ENCODE assay signal across 1 cellular context in genomic region chr9:135245482-135246247, GRCh38.
TF ChIP-seq lines count a peak whose summit lies in the region.

No MANE protein-coding gene starts in this region.

TF ChIP-seq in liver, 16 proteins besides CTCF, POLR2A, EP300 and RAD21 (continued from another document):
- TF ChIP-seq, protein P1, sequence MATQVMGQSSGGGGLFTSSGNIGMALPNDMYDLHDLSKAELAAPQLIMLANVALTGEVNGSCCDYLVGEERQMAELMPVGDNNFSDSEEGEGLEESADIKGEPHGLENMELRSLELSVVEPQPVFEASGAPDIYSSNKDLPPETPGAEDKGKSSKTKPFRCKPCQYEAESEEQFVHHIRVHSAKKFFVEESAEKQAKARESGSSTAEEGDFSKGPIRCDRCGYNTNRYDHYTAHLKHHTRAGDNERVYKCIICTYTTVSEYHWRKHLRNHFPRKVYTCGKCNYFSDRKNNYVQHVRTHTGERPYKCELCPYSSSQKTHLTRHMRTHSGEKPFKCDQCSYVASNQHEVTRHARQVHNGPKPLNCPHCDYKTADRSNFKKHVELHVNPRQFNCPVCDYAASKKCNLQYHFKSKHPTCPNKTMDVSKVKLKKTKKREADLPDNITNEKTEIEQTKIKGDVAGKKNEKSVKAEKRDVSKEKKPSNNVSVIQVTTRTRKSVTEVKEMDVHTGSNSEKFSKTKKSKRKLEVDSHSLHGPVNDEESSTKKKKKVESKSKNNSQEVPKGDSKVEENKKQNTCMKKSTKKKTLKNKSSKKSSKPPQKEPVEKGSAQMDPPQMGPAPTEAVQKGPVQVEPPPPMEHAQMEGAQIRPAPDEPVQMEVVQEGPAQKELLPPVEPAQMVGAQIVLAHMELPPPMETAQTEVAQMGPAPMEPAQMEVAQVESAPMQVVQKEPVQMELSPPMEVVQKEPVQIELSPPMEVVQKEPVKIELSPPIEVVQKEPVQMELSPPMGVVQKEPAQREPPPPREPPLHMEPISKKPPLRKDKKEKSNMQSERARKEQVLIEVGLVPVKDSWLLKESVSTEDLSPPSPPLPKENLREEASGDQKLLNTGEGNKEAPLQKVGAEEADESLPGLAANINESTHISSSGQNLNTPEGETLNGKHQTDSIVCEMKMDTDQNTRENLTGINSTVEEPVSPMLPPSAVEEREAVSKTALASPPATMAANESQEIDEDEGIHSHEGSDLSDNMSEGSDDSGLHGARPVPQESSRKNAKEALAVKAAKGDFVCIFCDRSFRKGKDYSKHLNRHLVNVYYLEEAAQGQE (IDR thresholded peaks at IDR 0.05): no peak
- TF ChIP-seq NR2F2 (IDR thresholded peaks at IDR 0.05) (no peak), YY1 (IDR thresholded peaks at IDR 0.05) (no peak), EGR1 (IDR thresholded peaks at IDR 0.05; ENCODE audit: low read depth in 2 of 2) (no peak), MAX (IDR thresholded peaks at IDR 0.05) (no peak), SP1 (IDR thresholded peaks at IDR 0.05) (no peak), FOXA2 (IDR thresholded peaks at IDR 0.05) (no peak), TAF1 (conservative IDR thresholded peaks at IDR 0.05) (no peak)
